ENCODE assay signal across 1 cellular context in the genomic region with DNA sequence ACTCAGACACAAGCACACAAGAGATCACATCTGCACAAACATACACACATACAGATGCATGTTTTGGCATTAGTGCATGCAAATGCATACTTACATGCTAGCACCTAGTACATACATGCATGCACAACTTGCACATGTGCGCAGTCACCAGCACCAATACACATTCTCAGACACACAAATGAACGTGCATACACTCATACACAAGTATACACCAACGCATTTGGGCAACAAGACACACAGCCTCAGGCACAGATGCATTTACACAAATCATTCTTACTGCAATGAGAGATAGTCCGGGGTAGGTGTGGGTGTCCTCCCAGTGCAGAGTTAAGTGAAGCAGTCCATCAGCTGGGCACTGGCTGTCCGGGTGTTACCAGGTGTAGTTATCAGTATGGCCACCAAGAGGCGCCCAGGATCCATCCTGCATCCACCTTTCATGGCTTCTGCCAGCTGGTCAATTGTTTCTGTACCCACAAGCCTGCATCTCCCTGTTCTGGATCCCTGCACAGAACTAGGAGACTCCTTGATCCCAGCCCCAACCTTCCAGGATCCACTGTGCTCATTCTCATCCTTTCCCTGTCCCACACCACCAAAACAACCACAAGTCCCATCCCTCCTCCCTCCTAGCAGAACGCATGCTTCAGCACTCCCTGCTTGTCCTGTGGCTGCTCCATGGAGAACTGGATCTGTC.
TF ChIP-seq lines count a peak whose summit lies in the region.

No MANE protein-coding gene starts in this region.

TF ChIP-seq in HepG2, 621 proteins besides CTCF, POLR2A, EP300 and RAD21:
- TF ChIP-seq CHD2 (IDR thresholded peaks at IDR 0.05; ENCODE audit: low read depth, low read length) (no peak), ZNF816 (CRISPR knock-in tag; IDR thresholded peaks at IDR 0.05; ENCODE audit: borderline replicate concordance) (no peak), ZNF253 (CRISPR knock-in tag; IDR thresholded peaks at IDR 0.05; ENCODE audit: borderline replicate concordance) (no peak), STAG1 (CRISPR knock-in tag; IDR thresholded peaks at IDR 0.05) (peak; percentile 84), DR1 (CRISPR knock-in tag; IDR thresholded peaks at IDR 0.05) (no peak), ZNF484 (CRISPR knock-in tag; IDR thresholded peaks at IDR 0.05; ENCODE audit: borderline replicate concordance, low read depth) (no peak), ZNF367 (CRISPR knock-in tag; IDR thresholded peaks at IDR 0.05; ENCODE audit: borderline replicate concordance) (no peak), SP4 (CRISPR knock-in tag; IDR thresholded peaks at IDR 0.05) (no peak), GATA4 (IDR thresholded peaks at IDR 0.05; ENCODE audit: borderline replicate concordance, low read depth) (no peak), CBX5 (CRISPR knock-in tag; IDR thresholded peaks at IDR 0.05; ENCODE audit: borderline replicate concordance) (0 out of 2 replicates have a peak, but pooled peaks have one; percentile 30), POLR2G (IDR thresholded peaks at IDR 0.05; ENCODE audit: low read depth, low read length) (0 out of 2 replicates have a peak, but pooled peaks have one; percentile 31), ZNF777 (CRISPR knock-in tag; IDR thresholded peaks at IDR 0.05) (0 out of 2 replicates have a peak, but pooled peaks have one; percentile 12), ZSCAN31 (CRISPR knock-in tag; IDR thresholded peaks at IDR 0.05; ENCODE audit: low read depth) (peak; percentile 40; the same call in 1 of the 2 replicates), ZNF891 (CRISPR knock-in tag; IDR thresholded peaks at IDR 0.05) (no peak), BRD4 (CRISPR knock-in tag; IDR thresholded peaks at IDR 0.05) (no peak), ZEB1 (IDR thresholded peaks at IDR 0.05; ENCODE audit: insufficient replicate concordance, low read depth) (no peak), ETV6 (CRISPR knock-in tag; conservative IDR thresholded peaks at IDR 0.05) (no peak), SMC3 (IDR thresholded peaks at IDR 0.05; ENCODE audit: low read length) (peak; percentile 62; the same call in 1 of the 2 replicates), ZKSCAN5 (CRISPR knock-in tag; IDR thresholded peaks at IDR 0.05) (no peak), NFE2 (CRISPR knock-in tag; IDR thresholded peaks at IDR 0.05) (no peak), SALL1 (CRISPR knock-in tag; IDR thresholded peaks at IDR 0.05) (peak; percentile 41; the same call in 1 of the 2 replicates), ZFP37 (CRISPR knock-in tag; IDR thresholded peaks at IDR 0.05; ENCODE audit: borderline replicate concordance) (no peak), JDP2 (CRISPR knock-in tag; IDR thresholded peaks at IDR 0.05; ENCODE audit: borderline replicate concordance) (no peak), ARHGAP35 (CRISPR knock-in tag; IDR thresholded peaks at IDR 0.05; ENCODE audit: borderline replicate concordance) (no peak), PITX1 (CRISPR knock-in tag; IDR thresholded peaks at IDR 0.05) (0 out of 2 replicates have a peak, but pooled peaks have one; percentile 38), AKAP8 (CRISPR knock-in tag; IDR thresholded peaks at IDR 0.05) (0 out of 2 replicates have a peak, but pooled peaks have one; percentile 36), FOXA3 (CRISPR knock-in tag; IDR thresholded peaks at IDR 0.05) (no peak)
- TF ChIP-seq, protein P1, sequence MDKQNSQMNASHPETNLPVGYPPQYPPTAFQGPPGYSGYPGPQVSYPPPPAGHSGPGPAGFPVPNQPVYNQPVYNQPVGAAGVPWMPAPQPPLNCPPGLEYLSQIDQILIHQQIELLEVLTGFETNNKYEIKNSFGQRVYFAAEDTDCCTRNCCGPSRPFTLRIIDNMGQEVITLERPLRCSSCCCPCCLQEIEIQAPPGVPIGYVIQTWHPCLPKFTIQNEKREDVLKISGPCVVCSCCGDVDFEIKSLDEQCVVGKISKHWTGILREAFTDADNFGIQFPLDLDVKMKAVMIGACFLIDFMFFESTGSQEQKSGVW (CRISPR knock-in tag; IDR thresholded peaks at IDR 0.05; ENCODE audit: borderline replicate concordance), result no peak
- TF ChIP-seq, protein P2, sequence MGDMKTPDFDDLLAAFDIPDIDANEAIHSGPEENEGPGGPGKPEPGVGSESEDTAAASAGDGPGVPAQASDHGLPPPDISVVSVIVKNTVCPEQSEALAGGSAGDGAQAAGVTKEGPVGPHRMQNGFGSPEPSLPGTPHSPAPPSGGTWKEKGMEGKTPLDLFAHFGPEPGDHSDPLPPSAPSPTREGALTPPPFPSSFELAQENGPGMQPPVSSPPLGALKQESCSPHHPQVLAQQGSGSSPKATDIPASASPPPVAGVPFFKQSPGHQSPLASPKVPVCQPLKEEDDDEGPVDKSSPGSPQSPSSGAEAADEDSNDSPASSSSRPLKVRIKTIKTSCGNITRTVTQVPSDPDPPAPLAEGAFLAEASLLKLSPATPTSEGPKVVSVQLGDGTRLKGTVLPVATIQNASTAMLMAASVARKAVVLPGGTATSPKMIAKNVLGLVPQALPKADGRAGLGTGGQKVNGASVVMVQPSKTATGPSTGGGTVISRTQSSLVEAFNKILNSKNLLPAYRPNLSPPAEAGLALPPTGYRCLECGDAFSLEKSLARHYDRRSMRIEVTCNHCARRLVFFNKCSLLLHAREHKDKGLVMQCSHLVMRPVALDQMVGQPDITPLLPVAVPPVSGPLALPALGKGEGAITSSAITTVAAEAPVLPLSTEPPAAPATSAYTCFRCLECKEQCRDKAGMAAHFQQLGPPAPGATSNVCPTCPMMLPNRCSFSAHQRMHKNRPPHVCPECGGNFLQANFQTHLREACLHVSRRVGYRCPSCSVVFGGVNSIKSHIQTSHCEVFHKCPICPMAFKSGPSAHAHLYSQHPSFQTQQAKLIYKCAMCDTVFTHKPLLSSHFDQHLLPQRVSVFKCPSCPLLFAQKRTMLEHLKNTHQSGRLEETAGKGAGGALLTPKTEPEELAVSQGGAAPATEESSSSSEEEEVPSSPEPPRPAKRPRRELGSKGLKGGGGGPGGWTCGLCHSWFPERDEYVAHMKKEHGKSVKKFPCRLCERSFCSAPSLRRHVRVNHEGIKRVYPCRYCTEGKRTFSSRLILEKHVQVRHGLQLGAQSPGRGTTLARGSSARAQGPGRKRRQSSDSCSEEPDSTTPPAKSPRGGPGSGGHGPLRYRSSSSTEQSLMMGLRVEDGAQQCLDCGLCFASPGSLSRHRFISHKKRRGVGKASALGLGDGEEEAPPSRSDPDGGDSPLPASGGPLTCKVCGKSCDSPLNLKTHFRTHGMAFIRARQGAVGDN (CRISPR knock-in tag; IDR thresholded peaks at IDR 0.05), result no peak
- TF ChIP-seq, protein P3, sequence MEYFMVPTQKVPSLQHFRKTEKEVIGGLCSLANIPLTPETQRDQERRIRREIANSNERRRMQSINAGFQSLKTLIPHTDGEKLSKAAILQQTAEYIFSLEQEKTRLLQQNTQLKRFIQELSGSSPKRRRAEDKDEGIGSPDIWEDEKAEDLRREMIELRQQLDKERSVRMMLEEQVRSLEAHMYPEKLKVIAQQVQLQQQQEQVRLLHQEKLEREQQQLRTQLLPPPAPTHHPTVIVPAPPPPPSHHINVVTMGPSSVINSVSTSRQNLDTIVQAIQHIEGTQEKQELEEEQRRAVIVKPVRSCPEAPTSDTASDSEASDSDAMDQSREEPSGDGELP (IDR thresholded peaks at IDR 0.05; ENCODE audit: borderline replicate concordance, low read depth), result peak; percentile 84
- TF ChIP-seq, protein P4, sequence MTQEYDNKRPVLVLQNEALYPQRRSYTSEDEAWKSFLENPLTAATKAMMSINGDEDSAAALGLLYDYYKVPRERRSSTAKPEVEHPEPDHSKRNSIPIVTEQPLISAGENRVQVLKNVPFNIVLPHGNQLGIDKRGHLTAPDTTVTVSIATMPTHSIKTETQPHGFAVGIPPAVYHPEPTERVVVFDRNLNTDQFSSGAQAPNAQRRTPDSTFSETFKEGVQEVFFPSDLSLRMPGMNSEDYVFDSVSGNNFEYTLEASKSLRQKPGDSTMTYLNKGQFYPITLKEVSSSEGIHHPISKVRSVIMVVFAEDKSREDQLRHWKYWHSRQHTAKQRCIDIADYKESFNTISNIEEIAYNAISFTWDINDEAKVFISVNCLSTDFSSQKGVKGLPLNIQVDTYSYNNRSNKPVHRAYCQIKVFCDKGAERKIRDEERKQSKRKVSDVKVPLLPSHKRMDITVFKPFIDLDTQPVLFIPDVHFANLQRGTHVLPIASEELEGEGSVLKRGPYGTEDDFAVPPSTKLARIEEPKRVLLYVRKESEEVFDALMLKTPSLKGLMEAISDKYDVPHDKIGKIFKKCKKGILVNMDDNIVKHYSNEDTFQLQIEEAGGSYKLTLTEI (CRISPR knock-in tag; conservative IDR thresholded peaks at IDR 0.05), result no peak
TF ChIP-seq in HepG2: peak in this region for 10.
